11 cellular contexts compared by ENCODE assay signal in genomic region chr18:54718436-54718773, GRCh38.
A peak's percentile ranks its signal among the peaks of the same experiment; 100 is the strongest.
DNase-seq lines count a peak whose midpoint lies in the region; ATAC-seq, FAIRE-seq and TF ChIP-seq lines count a peak whose summit lies in the region.
"Had no signal": no experiment of that assay in that cellular context is flagged by ENCODE, and none has a peak within 500 bp of the region (broad histone marks: within the 10 kb centered on the region; RNA-seq: fewer than 3 reads in every experiment).

No MANE protein-coding gene starts in this region.

- H3K9me3 ChIP-seq in neural progenitor cell (ENCODE audit: low read depth), result no peaks in the 10 kb centered on the region
- H3K9me3 ChIP-seq: Caco-2 had no signal

- no peak for TF ChIP-seq CTCF in neural progenitor cell (IDR thresholded peaks at IDR 0.05)

- no peaks in the 10 kb centered on the region for H3K27me3 ChIP-seq in neural progenitor cell

- H3K36me3 Mint-ChIP-seq in activated T-helper 1 cell treated with anti-CD3 and anti-CD28 coated beads, Interleukin-12 subunit alpha, Interleukin-12 subunit beta, Interleukin-2, Interleukin-4 antibody, amounts not matched to agents 30 ng/mL and 10 ng/mL and 1 ng/mL, durations not matched to agents 14 hours and 24 hours and 36 hours (ENCODE audit: low read depth), result no peaks in the 10 kb centered on the region
- no peaks in the 10 kb centered on the region for H3K36me3 Mint-ChIP-seq in neural progenitor cell

- H3K9me3 Mint-ChIP-seq in activated T-helper 1 cell treated with anti-CD3 and anti-CD28 coated beads, Interleukin-12 subunit alpha, Interleukin-12 subunit beta, Interleukin-2, Interleukin-4 antibody, amounts not matched to agents 30 ng/mL and 10 ng/mL and 1 ng/mL, durations not matched to agents 14 hours and 24 hours and 36 hours, result no peaks in the 10 kb centered on the region
- no peaks in the 10 kb centered on the region for H3K9me3 Mint-ChIP-seq in neural progenitor cell

- H3K79me2 ChIP-seq in neural progenitor cell (ENCODE audit: low read depth), result no peaks in the 10 kb centered on the region

- peak; percentile 10 for ATAC-seq in GM18868 (IDR thresholded peaks at IDR 0.05; ENCODE audit: unreplicated experiment)
- ATAC-seq in HG02623 (IDR thresholded peaks at IDR 0.05; ENCODE audit: unreplicated experiment), result peak; percentile 14
- ATAC-seq in GM21381 (IDR thresholded peaks at IDR 0.05; ENCODE audit: unreplicated experiment), result no peak
- ATAC-seq: left cardiac atrium, sciatic nerve had no signal

- no peak for FAIRE-seq in frontal cortex (lab: Jason Lieb, UNC)

- no peaks in the 10 kb centered on the region for H4K20me1 ChIP-seq in neural progenitor cell (ENCODE audit: low read depth)

- H3K4me1 ChIP-seq in neural progenitor cell, result no peaks in the 10 kb centered on the region
- H3K4me1 ChIP-seq: Caco-2 had no signal

- H3F3A ChIP-seq in neural progenitor cell (ENCODE audit: low read depth), result no peaks in the 10 kb centered on the region

- H3K27ac Mint-ChIP-seq in activated T-helper 1 cell treated with anti-CD3 and anti-CD28 coated beads, Interleukin-12 subunit alpha, Interleukin-12 subunit beta, Interleukin-2, Interleukin-4 antibody, amounts not matched to agents 30 ng/mL and 10 ng/mL and 1 ng/mL, durations not matched to agents 14 hours and 24 hours and 36 hours, result peak overlapping the region; percentile 49
- H3K27ac Mint-ChIP-seq in neural progenitor cell, result no peak overlapping the region

- peak overlapping the region; percentile 55 for H3K4me3 Mint-ChIP-seq in activated T-helper 1 cell treated with anti-CD3 and anti-CD28 coated beads, Interleukin-12 subunit alpha, Interleukin-12 subunit beta, Interleukin-2, Interleukin-4 antibody, amounts not matched to agents 30 ng/mL and 10 ng/mL and 1 ng/mL, durations not matched to agents 14 hours and 24 hours and 36 hours
- H3K4me3 Mint-ChIP-seq in neural progenitor cell, result peak overlapping the region; percentile 57

- peak overlapping the region; percentile 44 for H3K4me2 ChIP-seq in neural progenitor cell

- peak overlapping the region; percentile 89 for H2AFZ ChIP-seq in neural progenitor cell (replicated peaks)

- H3K36me3 ChIP-seq in neural progenitor cell, result no peaks in the 10 kb centered on the region
- H3K36me3 ChIP-seq: cardiac muscle cell had no signal

- H3K27me3 Mint-ChIP-seq in activated T-helper 1 cell treated with anti-CD3 and anti-CD28 coated beads, Interleukin-12 subunit alpha, Interleukin-12 subunit beta, Interleukin-2, Interleukin-4 antibody, amounts not matched to agents 30 ng/mL and 10 ng/mL and 1 ng/mL, durations not matched to agents 14 hours and 24 hours and 36 hours (ENCODE audit: insufficient read depth), result peaks cover 24% of the 10 kb centered on the region
- H3K27me3 Mint-ChIP-seq in neural progenitor cell (ENCODE audit: insufficient read depth, low read depth), result peaks cover 5% of the 10 kb centered on the region

- intact Hi-C loops in activated T-helper 1 cell treated with anti-CD3 and anti-CD28 coated beads, Interleukin-12 subunit alpha, Interleukin-12 subunit beta, Interleukin-2, Interleukin-4 antibody, amounts not matched to agents 30 ng/mL and 10 ng/mL and 1 ng/mL, durations not matched to agents 14 hours and 24 hours and 36 hours (cut with micrococcal nuclease), result loop anchor here (1.0 to 10.0 kb wide), 10 partner anchors 58 to 1396 kb away; partner anchors contain the start of gene RAB27B

- no peak overlapping the region for H3K27ac ChIP-seq in neural progenitor cell
- H3K27ac ChIP-seq: cardiac muscle cell had no signal

- DNase-seq in activated T-helper 1 cell treated with anti-CD3 and anti-CD28 coated beads, Interleukin-12 subunit alpha, Interleukin-12 subunit beta, Interleukin-2, Interleukin-4 antibody, amounts not matched to agents 30 ng/mL and 10 ng/mL and 1 ng/mL, durations not matched to agents 14 hours and 24 hours and 36 hours (ENCODE audit: low spot score), result no peak
- DNase-seq in neural progenitor cell (ENCODE audit: low spot score) (no peak), frontal cortex (ENCODE audit: low spot score in 2 of 2) (no peak), NCI-H1436 (lab: John Stamatoyannopoulos, UW) (no peak)
- DNase-seq: Caco-2, left cardiac atrium had no signal

- H3K4me3 ChIP-seq in neural progenitor cell, result no peak overlapping the region
- H3K4me3 ChIP-seq: cardiac muscle cell had no signal

- H3K4me1 Mint-ChIP-seq in activated T-helper 1 cell treated with anti-CD3 and anti-CD28 coated beads, Interleukin-12 subunit alpha, Interleukin-12 subunit beta, Interleukin-2, Interleukin-4 antibody, amounts not matched to agents 30 ng/mL and 10 ng/mL and 1 ng/mL, durations not matched to agents 14 hours and 24 hours and 36 hours (ENCODE audit: low read depth), result peaks cover 49% of the 10 kb centered on the region
- H3K4me1 Mint-ChIP-seq in neural progenitor cell, result peaks cover 5% of the 10 kb centered on the region

- no peak overlapping the region for H3K9ac ChIP-seq in neural progenitor cell
